ENCODE assay signal across 8 cellular contexts in genomic region chr17:12180644-12181261, GRCh38.
DNase-seq lines count a peak whose midpoint lies in the region; ATAC-seq, FAIRE-seq and TF ChIP-seq lines count a peak whose summit lies in the region.

No MANE protein-coding gene starts in this region.

- DNase-seq in AG08396 (ENCODE audit: low spot score) (peak; percentile 60), GM12864 (ENCODE audit: low read depth) (peak; percentile 12), NCI-H69 (lab: John Stamatoyannopoulos, UW) (peak; percentile 40), brain microvascular endothelial cell (peak; percentile 54), kidney (no peak), thoracic aorta (ENCODE audit: low spot score) (no peak), middle frontal gyrus (ENCODE audit: extremely low spot score, low spot score) (no peak)

- H3K27me3 ChIP-seq in brain microvascular endothelial cell (replicated peaks) (no peaks in the 10 kb centered on the region), thoracic aorta (replicated peaks; ENCODE audit: insufficient read depth) (no peaks in the 10 kb centered on the region)

- in situ Hi-C loops in brain microvascular endothelial cell (cut with HindIII; ENCODE audit: low pct_ligation_motif_present, low sequenced_read_pairs) = no loop called here

- no peaks in the 10 kb centered on the region for H3K36me3 ChIP-seq in brain microvascular endothelial cell (replicated peaks)
- no peaks in the 10 kb centered on the region for H3K36me3 ChIP-seq in kidney (ENCODE audit: control insufficient read depth in 1 of 2, insufficient read depth in 2 of 2, low read length in 2 of 2)
- no peaks in the 10 kb centered on the region for H3K36me3 ChIP-seq in thoracic aorta

- no peak overlapping the region for H3K27ac ChIP-seq in brain microvascular endothelial cell
- H3K27ac ChIP-seq in kidney (ENCODE audit: low read depth in 2 of 2, low read length in 2 of 2) = no peak overlapping the region
- H3K27ac ChIP-seq in thoracic aorta = peak overlapping the region in 1 of 2 donors; percentile 44

- H3K4me1 ChIP-seq in kidney (ENCODE audit: control insufficient read depth in 1 of 2, insufficient read depth in 1 of 2, low read depth in 1 of 2, low read length in 2 of 2) (no peaks in the 10 kb centered on the region), thoracic aorta (ENCODE audit: control insufficient read depth in 1 of 2, low read depth in 2 of 2) (peaks cover 0 to 10% of the 10 kb centered on the region in 2 donors)

- peak; percentile 61 for TF ChIP-seq CTCF in GM12864 (IDR thresholded peaks at IDR 0.05; ENCODE audit: low read depth, low read length, missing control alignments)
- TF ChIP-seq CTCF in brain microvascular endothelial cell (IDR thresholded peaks at IDR 0.05; ENCODE audit: low read depth, low read length, missing control alignments) = peak; percentile 71
- peak; percentile 72 for TF ChIP-seq CTCF in kidney (IDR thresholded peaks at IDR 0.05; ENCODE audit: borderline replicate concordance, extremely low read depth, insufficient read depth)
- TF ChIP-seq CTCF in thoracic aorta (IDR thresholded peaks at IDR 0.05) = peak; percentile 74

- H3K9me3 ChIP-seq in kidney (ENCODE audit: control insufficient read depth in 1 of 2, low read length in 2 of 2) = no peaks in the 10 kb centered on the region
- no peaks in the 10 kb centered on the region for H3K9me3 ChIP-seq in thoracic aorta

- peak; percentile 62 for ATAC-seq in thoracic aorta (ENCODE audit: insufficient number of reproducible peaks, low FRiP score, low read depth)
- ATAC-seq in HG02884 (IDR thresholded peaks at IDR 0.05; ENCODE audit: unreplicated experiment) = no peak

- H3K9ac ChIP-seq in kidney (ENCODE audit: low read length in 2 of 2) = no peak overlapping the region

- intact Hi-C loops in kidney (cut with DNase I) = no loop called here

- H3K4me3 ChIP-seq in GM12864 (ENCODE audit: low read depth, low read length) (no peak overlapping the region), brain microvascular endothelial cell (ENCODE audit: low read depth, low read length) (no peak overlapping the region), kidney (ENCODE audit: low read length in 2 of 2) (no peak overlapping the region), thoracic aorta (peak overlapping the region; percentile 2)

- FAIRE-seq in kidney (lab: Jason Lieb, UNC) = peak; percentile 90

Comparison
In these comparisons a context has a peak if more than half of its experiments do, and no peak if none do; other contexts are left out.
1. DNase-seq: peak in AG08396 (single experiment), GM12864 (single experiment), NCI-H69 (single experiment) and brain microvascular endothelial cell (single experiment); none in kidney (single experiment), thoracic aorta (single experiment) and middle frontal gyrus (single experiment).
2. Peak in every context shown above with its lines, with median percentiles within 50 percentile points of each other: CTCF ChIP-seq.